In the genomic region with DNA sequence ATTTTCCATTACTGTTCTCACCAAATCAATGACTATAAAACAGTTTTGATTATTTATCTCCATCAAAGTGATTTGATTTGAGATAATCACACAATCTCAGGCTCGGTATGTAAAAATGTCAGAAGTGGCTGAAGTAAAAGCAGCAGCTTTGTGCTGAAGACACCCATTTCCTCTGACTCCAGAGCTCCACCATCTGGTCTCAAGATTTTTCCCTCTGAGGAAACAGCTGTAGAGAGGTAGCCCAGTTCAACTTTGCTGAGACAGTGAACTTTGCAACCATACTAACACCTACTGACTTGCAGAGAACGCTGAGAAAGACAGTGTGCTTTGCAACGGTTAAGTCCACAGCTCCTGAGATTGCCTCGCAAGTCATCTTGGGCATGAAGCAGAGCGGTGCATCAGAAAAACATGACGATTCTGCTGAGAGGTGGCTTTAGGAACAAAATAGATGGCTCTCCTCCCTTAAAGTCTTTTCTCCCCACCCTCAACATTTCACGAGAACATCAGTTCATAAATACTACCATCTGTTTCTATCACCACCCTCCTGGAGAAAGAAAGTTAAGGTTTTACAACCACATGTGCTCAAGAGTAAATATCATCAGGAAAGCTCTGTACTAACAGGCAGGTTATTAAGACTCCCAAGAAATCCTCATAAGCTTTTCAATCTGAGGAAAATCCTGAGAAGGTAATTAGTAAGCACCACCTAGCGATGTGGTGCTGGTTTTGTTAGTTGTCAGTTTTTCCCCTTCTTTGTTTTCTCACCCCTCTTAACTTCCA, we compare ENCODE assay signal across 7 cellular contexts. TPM values are rescaled to one million over a fixed set of nuclear protein-coding genes. Genes with fewer than 3 reads are reported as not detected.
DNase-seq lines count a peak whose midpoint lies in the region; ATAC-seq, FAIRE-seq and TF ChIP-seq lines count a peak whose summit lies in the region.

No MANE protein-coding gene starts in this region.

- FAIRE-seq in H54 (lab: Jason Lieb, UNC): peak; percentile 88
- peak; percentile 37 for FAIRE-seq in endometrium (lab: Jason Lieb, UNC)

- no peaks in the 10 kb centered on the region for H3K27me3 Mint-ChIP-seq in Calu3 (ENCODE audit: unreplicated experiment)
- no peaks in the 10 kb centered on the region for H3K27me3 Mint-ChIP-seq in mesothelial cell of epicardium (ENCODE audit: low read depth)

- H3K4me3 ChIP-seq in vagina: no peak overlapping the region

- ATAC-seq in SK-N-SH treated with all-trans-retinoic acid at 6 μM for 48 hours: peak; percentile 95

- H3K9me3 Mint-ChIP-seq in Calu3 (ENCODE audit: low read depth, unreplicated experiment): no peaks in the 10 kb centered on the region
- no peaks in the 10 kb centered on the region for H3K9me3 Mint-ChIP-seq in mesothelial cell of epicardium

- TF ChIP-seq POLR2A in H54 (IDR thresholded peaks at IDR 0.05; ENCODE audit: low read depth, low read length) (no peak), vagina (IDR thresholded peaks at IDR 0.05) (no peak)

- DNase-seq in Calu3: peak; percentile 27
- no peak for DNase-seq in H54 (ENCODE audit: insufficient read length, low spot score)
- no peak for DNase-seq in mesothelial cell of epicardium (ENCODE audit: low spot score in 2 of 2, unreplicated experiment in 2 of 2)
- DNase-seq in vagina (ENCODE audit: extremely low spot score in 2 of 2): no peak
- DNase-seq in middle frontal gyrus (ENCODE audit: extremely low spot score, low spot score): no peak

- H3K4me1 Mint-ChIP-seq in Calu3 (ENCODE audit: low read depth, unreplicated experiment) (no peaks in the 10 kb centered on the region), mesothelial cell of epicardium (no peaks in the 10 kb centered on the region)

- H3K36me3 Mint-ChIP-seq in Calu3 (ENCODE audit: insufficient read depth, unreplicated experiment) (peaks cover 1% of the 10 kb centered on the region), mesothelial cell of epicardium (peaks cover 30% of the 10 kb centered on the region)

- intact Hi-C loops in Calu3 (cut with micrococcal nuclease; ENCODE audit: unreplicated experiment): loop anchor here (2.0 kb wide), 1 partner anchor 162 kb away; no protein-coding TSS in a partner anchor
- intact Hi-C loops in vagina (cut with DNase I): loop anchor here (10.0 kb wide), 2 partner anchors 62 to 162 kb away; a partner anchor contains a TSS

- H3K27me3 ChIP-seq in vagina: no peaks in the 10 kb centered on the region

- no peaks in the 10 kb centered on the region for H3K9me3 ChIP-seq in vagina

- H3K4me3 Mint-ChIP-seq in Calu3 (ENCODE audit: low read depth, unreplicated experiment) (no peak overlapping the region), mesothelial cell of epicardium (no peak overlapping the region)

- TF ChIP-seq CTCF in Calu3 (IDR thresholded peaks at IDR 0.05; ENCODE audit: unreplicated experiment): peak; percentile 15
- TF ChIP-seq CTCF in mesothelial cell of epicardium (IDR thresholded peaks at IDR 0.05; ENCODE audit: unreplicated experiment): no peak
- peak in 2 of 3 experiments; percentile 13 to 38 for TF ChIP-seq CTCF in vagina (IDR thresholded peaks at IDR 0.05)

- H3K36me3 ChIP-seq in vagina: peaks cover 0 to 32% of the 10 kb centered on the region in 2 donors

- H3K27ac Mint-ChIP-seq in Calu3 (ENCODE audit: unreplicated experiment): no peak overlapping the region
- H3K27ac Mint-ChIP-seq in mesothelial cell of epicardium: peak overlapping the region; percentile 90

- no TSS peak for BruUV-seq in Calu3 (replicated peaks; lab: Mats Ljungman, UMichigan)

- CTCF ChIA-PET in Calu3 (lab: Charles Lee): interaction anchor here (1.3 to 1.7 kb wide), 4 partner anchors 37 to 222 kb away, joined by 5 to 22 read pairs (median 11); no protein-coding TSS in a partner anchor

- H3K27ac ChIP-seq in vagina: peak overlapping the region; percentile 59

- H3K4me1 ChIP-seq in vagina: peaks cover 28% of the 10 kb centered on the region

TF ChIP-seq in SK-N-SH treated with all-trans-retinoic acid at 6 μM for 48 hours, 23 proteins besides CTCF, POLR2A, EP300 and RAD21 (continues in another document):
- no peak for TF ChIP-seq ZNF565 (CRISPR knock-in tag; conservative IDR thresholded peaks at IDR 0.05; ENCODE audit: low read depth)
- TF ChIP-seq ZC3H10 (CRISPR knock-in tag; IDR thresholded peaks at IDR 0.05): no peak
- TF ChIP-seq ZFP30 (CRISPR knock-in tag; IDR thresholded peaks at IDR 0.05): no peak
- TF ChIP-seq, protein P1, sequence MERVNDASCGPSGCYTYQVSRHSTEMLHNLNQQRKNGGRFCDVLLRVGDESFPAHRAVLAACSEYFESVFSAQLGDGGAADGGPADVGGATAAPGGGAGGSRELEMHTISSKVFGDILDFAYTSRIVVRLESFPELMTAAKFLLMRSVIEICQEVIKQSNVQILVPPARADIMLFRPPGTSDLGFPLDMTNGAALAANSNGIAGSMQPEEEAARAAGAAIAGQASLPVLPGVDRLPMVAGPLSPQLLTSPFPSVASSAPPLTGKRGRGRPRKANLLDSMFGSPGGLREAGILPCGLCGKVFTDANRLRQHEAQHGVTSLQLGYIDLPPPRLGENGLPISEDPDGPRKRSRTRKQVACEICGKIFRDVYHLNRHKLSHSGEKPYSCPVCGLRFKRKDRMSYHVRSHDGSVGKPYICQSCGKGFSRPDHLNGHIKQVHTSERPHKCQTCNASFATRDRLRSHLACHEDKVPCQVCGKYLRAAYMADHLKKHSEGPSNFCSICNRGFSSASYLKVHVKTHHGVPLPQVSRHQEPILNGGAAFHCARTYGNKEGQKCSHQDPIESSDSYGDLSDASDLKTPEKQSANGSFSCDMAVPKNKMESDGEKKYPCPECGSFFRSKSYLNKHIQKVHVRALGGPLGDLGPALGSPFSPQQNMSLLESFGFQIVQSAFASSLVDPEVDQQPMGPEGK (CRISPR knock-in tag; IDR thresholded peaks at IDR 0.05; ENCODE audit: borderline replicate concordance): no peak
- TF ChIP-seq, protein P2, sequence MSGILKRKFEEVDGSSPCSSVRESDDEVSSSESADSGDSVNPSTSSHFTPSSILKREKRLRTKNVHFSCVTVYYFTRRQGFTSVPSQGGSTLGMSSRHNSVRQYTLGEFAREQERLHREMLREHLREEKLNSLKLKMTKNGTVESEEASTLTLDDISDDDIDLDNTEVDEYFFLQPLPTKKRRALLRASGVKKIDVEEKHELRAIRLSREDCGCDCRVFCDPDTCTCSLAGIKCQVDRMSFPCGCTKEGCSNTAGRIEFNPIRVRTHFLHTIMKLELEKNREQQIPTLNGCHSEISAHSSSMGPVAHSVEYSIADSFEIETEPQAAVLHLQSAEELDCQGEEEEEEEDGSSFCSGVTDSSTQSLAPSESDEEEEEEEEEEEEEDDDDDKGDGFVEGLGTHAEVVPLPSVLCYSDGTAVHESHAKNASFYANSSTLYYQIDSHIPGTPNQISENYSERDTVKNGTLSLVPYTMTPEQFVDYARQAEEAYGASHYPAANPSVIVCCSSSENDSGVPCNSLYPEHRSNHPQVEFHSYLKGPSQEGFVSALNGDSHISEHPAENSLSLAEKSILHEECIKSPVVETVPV (CRISPR knock-in tag; IDR thresholded peaks at IDR 0.05): no peak
- TF ChIP-seq, protein P3, sequence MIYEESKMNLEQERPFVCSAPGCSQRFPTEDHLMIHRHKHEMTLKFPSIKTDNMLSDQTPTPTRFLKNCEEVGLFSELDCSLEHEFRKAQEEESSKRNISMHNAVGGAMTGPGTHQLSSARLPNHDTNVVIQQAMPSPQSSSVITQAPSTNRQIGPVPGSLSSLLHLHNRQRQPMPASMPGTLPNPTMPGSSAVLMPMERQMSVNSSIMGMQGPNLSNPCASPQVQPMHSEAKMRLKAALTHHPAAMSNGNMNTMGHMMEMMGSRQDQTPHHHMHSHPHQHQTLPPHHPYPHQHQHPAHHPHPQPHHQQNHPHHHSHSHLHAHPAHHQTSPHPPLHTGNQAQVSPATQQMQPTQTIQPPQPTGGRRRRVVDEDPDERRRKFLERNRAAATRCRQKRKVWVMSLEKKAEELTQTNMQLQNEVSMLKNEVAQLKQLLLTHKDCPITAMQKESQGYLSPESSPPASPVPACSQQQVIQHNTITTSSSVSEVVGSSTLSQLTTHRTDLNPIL (CRISPR knock-in tag; IDR thresholded peaks at IDR 0.05; ENCODE audit: low read depth): no peak
- TF ChIP-seq, protein P4, sequence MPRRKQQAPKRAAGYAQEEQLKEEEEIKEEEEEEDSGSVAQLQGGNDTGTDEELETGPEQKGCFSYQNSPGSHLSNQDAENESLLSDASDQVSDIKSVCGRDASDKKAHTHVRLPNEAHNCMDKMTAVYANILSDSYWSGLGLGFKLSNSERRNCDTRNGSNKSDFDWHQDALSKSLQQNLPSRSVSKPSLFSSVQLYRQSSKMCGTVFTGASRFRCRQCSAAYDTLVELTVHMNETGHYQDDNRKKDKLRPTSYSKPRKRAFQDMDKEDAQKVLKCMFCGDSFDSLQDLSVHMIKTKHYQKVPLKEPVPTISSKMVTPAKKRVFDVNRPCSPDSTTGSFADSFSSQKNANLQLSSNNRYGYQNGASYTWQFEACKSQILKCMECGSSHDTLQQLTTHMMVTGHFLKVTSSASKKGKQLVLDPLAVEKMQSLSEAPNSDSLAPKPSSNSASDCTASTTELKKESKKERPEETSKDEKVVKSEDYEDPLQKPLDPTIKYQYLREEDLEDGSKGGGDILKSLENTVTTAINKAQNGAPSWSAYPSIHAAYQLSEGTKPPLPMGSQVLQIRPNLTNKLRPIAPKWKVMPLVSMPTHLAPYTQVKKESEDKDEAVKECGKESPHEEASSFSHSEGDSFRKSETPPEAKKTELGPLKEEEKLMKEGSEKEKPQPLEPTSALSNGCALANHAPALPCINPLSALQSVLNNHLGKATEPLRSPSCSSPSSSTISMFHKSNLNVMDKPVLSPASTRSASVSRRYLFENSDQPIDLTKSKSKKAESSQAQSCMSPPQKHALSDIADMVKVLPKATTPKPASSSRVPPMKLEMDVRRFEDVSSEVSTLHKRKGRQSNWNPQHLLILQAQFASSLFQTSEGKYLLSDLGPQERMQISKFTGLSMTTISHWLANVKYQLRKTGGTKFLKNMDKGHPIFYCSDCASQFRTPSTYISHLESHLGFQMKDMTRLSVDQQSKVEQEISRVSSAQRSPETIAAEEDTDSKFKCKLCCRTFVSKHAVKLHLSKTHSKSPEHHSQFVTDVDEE (CRISPR knock-in tag; IDR thresholded peaks at IDR 0.05): no peak
- no peak for TF ChIP-seq RARB (CRISPR knock-in tag; IDR thresholded peaks at IDR 0.05)
- TF ChIP-seq TCF4 (CRISPR knock-in tag; IDR thresholded peaks at IDR 0.05; ENCODE audit: borderline replicate concordance): no peak
- TF ChIP-seq GLIS3 (CRISPR knock-in tag; IDR thresholded peaks at IDR 0.05): no peak

RNA-seq across cellular contexts. Expression of a gene that starts 34.8 kb away (rescaled TPM):
- total RNA-seq in Calu3 (2022) (not detected in 2 replicates), mesothelial cell of epicardium (not detected in 3 replicates), vagina (not detected)

RNA-seq across cellular contexts. Expression of a gene that starts 39.0 kb away (rescaled TPM):
- total RNA-seq in Calu3 (2022) (49.5 and 51.3 TPM in 2 replicates), mesothelial cell of epicardium (112 to 123 TPM (median 117 TPM) in 3 replicates), vagina (40.8 TPM)
